In genomic region chr7:65750511-65751344, GRCh38 we compare ENCODE assay signal across 8 cellular contexts.
DNase-seq lines count a peak whose midpoint lies in the region; ATAC-seq lines count a peak whose summit lies in the region.

No MANE protein-coding gene starts in this region.

- DNase-seq in AG20443 (ENCODE audit: low spot score), result peak; percentile 97
- DNase-seq in NCI-H345 (lab: John Stamatoyannopoulos, UW), result peak; percentile 95
- DNase-seq in activated CD4-positive, CD25-positive, alpha-beta regulatory T cell (lab: John Stamatoyannopoulos, UW), result peak; percentile 65 to 75 (median 73)
- peak; percentile 19 to 93 (median 86) for DNase-seq in caudate nucleus (lab: John Stamatoyannopoulos, UW)
- DNase-seq in islet precursor cell, result peak; percentile 94
- DNase-seq in stimulated activated CD4-positive, alpha-beta T cell treated with anti-CD3 and anti-CD28 coated beads, Interleukin-12 subunit alpha, Interleukin-12 subunit beta, amount 100 ng/mL, for 4 hours, result peak; percentile 86

- peak overlapping the region; percentile 82 for H3K27ac ChIP-seq in caudate nucleus (ENCODE audit: low read depth, low read length)

- ATAC-seq in GM19043 (IDR thresholded peaks at IDR 0.05; ENCODE audit: low read depth, unreplicated experiment), result peak; percentile 99
- ATAC-seq in HG03342 (IDR thresholded peaks at IDR 0.05; ENCODE audit: unreplicated experiment), result peak; percentile 97

Comparison
In these comparisons a context has a peak if more than half of its experiments do, and no peak if none do; other contexts are left out.
1. Peak in every context shown above with its lines: DNase-seq, ATAC-seq and H3K27ac ChIP-seq.